Comparison of ENCODE assay signal across 9 cellular contexts in the genomic region with DNA sequence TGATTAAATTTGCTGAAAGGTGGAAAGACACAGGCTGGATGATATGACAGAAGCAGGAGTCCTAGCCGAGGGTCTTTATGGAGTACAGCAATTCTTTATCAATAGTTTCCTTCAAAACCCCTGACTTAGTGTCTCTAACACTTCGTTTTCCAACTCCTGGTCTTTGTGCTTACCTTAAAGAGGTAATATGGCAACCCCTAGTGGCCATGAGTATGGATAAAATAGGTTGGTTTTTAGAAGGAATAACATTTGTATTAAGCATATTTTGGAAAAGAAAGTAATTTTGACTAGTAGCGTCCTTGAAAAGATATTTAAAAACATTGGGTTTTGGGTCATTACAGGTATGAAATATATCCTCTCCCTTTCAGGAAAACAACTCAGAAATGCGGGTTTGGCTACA. TPM values are rescaled to one million over a fixed set of nuclear protein-coding genes. Genes with fewer than 3 reads are reported as not detected.
DNase-seq lines count a peak whose midpoint lies in the region; ATAC-seq and TF ChIP-seq lines count a peak whose summit lies in the region.
"Had no signal": no experiment of that assay in that cellular context is flagged by ENCODE, and none has a peak within 500 bp of the region (broad histone marks: within the 10 kb centered on the region; RNA-seq: fewer than 3 reads in every experiment).

No MANE protein-coding gene starts in this region.

- H3K36me3 Mint-ChIP-seq in T-helper 17 cell (ENCODE audit: low read depth) = peaks cover 2% of the 10 kb centered on the region
- H3K36me3 Mint-ChIP-seq: CD4-positive, CD25-positive, alpha-beta regulatory T cell had no signal

- no peak overlapping the region for H2AFZ ChIP-seq in smooth muscle cell (ENCODE audit: low read depth)

- WGBS in smooth muscle cell (ENCODE audit: low lambda C conversion rate) = 41% methylated on average over 4 of the region's 4 CpGs

- peak in 47 of 56 donors; percentile 17 to 60 (median 33) for TF ChIP-seq CTCF in dorsolateral prefrontal cortex (IDR thresholded peaks at IDR 0.05 in 54 of 56, conservative IDR thresholded peaks at IDR 0.05 in 2 of 56; ENCODE audit: low read depth in 1 of 56, partially characterized antibody in 56 of 56)
- TF ChIP-seq CTCF in smooth muscle cell (IDR thresholded peaks at IDR 0.05; ENCODE audit: borderline replicate concordance, insufficient read depth, poor library complexity, severe bottlenecking) = peak; percentile 42

- H3F3A ChIP-seq in smooth muscle cell (ENCODE audit: low read depth) = no peaks in the 10 kb centered on the region

- no peaks in the 10 kb centered on the region for H4K20me1 ChIP-seq in smooth muscle cell (ENCODE audit: low read depth)

- H3K27ac Mint-ChIP-seq in T-helper 17 cell = no peak overlapping the region
- H3K27ac Mint-ChIP-seq: CD4-positive, CD25-positive, alpha-beta regulatory T cell had no signal

- no peak overlapping the region for H3K9ac ChIP-seq in smooth muscle cell (ENCODE audit: low read depth)

- H3K27ac ChIP-seq in dorsolateral prefrontal cortex (no peak overlapping the region), smooth muscle cell (ENCODE audit: low read depth) (no peak overlapping the region)

- no peak overlapping the region for H3K4me2 ChIP-seq in smooth muscle cell

- no peaks in the 10 kb centered on the region for H3K79me2 ChIP-seq in smooth muscle cell (ENCODE audit: low read depth)

- H3K9me3 ChIP-seq in smooth muscle cell (replicated peaks; ENCODE audit: low read depth) (no peaks in the 10 kb centered on the region), T-helper 17 cell (ENCODE audit: control insufficient read depth, low read length, poor library complexity, severe bottlenecking) (no peaks in the 10 kb centered on the region)

- H3K4me3 ChIP-seq in dorsolateral prefrontal cortex (no peak overlapping the region), smooth muscle cell (no peak overlapping the region)

- no peak for ATAC-seq in T-helper 17 cell

- intact Hi-C loops in dorsolateral prefrontal cortex (cut with DNase I) = loop anchor here (5.0 to 10.0 kb wide), 2 partner anchors 342 to 350 kb away; no protein-coding TSS in a partner anchor

- H3K27me3 ChIP-seq in dorsolateral prefrontal cortex (no peaks in the 10 kb centered on the region), smooth muscle cell (ENCODE audit: low read depth) (no peaks in the 10 kb centered on the region)

- DNase-seq in NCI-H82 (lab: John Stamatoyannopoulos, UW) (peak; percentile 48), NCI-H82 treated with DMSO at 0.1 percent for 48 hours (lab: John Stamatoyannopoulos, UW; ENCODE audit: unreplicated experiment) (no peak), NAMALWA (ENCODE audit: low spot score) (peak; percentile 18), dorsolateral prefrontal cortex (no peak), smooth muscle cell (lab: John Stamatoyannopoulos, UW; ENCODE audit: unreplicated experiment) (no peak), retina (no peak), cortex of kidney (lab: John Stamatoyannopoulos, UW) (no peak), T-helper 17 cell (no peak)

- peaks cover 10% of the 10 kb centered on the region for H3K4me1 ChIP-seq in smooth muscle cell (ENCODE audit: low read depth)

- H3K27me3 Mint-ChIP-seq in T-helper 17 cell = peaks cover 20% of the 10 kb centered on the region

- no peak overlapping the region for H3K4me3 Mint-ChIP-seq in T-helper 17 cell
- H3K4me3 Mint-ChIP-seq: CD4-positive, CD25-positive, alpha-beta regulatory T cell had no signal

- no peaks in the 10 kb centered on the region for H3K4me1 Mint-ChIP-seq in T-helper 17 cell
- H3K4me1 Mint-ChIP-seq: CD4-positive, CD25-positive, alpha-beta regulatory T cell had no signal

- no peaks in the 10 kb centered on the region for H3K36me3 ChIP-seq in smooth muscle cell (ENCODE audit: low read depth)

RNA-seq across cellular contexts. Expression of a gene that starts 51.9 kb away (rescaled TPM):
- total RNA-seq in dorsolateral prefrontal cortex (under 1 TPM in 13 of 120 experiments, not detected in 107; 0.20 to 0.62 (median 0.30) TPM), smooth muscle cell (not detected in 2 replicates), T-helper 17 cell (not detected)
- not detected in 2 replicates for polyA plus RNA-seq in smooth muscle cell
- total RNA-seq: CD4-positive, CD25-positive, alpha-beta regulatory T cell had no signal
- polyA plus RNA-seq: CD4-positive, CD25-positive, alpha-beta regulatory T cell had no signal

Comparison
In these comparisons a context has a peak if more than half of its experiments do, and no peak if none do; other contexts are left out.
1. DNase-seq: peak in NCI-H82 (single experiment) and NAMALWA (single experiment); none in NCI-H82 treated with DMSO at 0.1 percent for 48 hours (single experiment), dorsolateral prefrontal cortex (0 of 10), smooth muscle cell (single experiment), retina (single experiment), cortex of kidney (single experiment) and T-helper 17 cell (0 of 3).